In the genomic region with DNA sequence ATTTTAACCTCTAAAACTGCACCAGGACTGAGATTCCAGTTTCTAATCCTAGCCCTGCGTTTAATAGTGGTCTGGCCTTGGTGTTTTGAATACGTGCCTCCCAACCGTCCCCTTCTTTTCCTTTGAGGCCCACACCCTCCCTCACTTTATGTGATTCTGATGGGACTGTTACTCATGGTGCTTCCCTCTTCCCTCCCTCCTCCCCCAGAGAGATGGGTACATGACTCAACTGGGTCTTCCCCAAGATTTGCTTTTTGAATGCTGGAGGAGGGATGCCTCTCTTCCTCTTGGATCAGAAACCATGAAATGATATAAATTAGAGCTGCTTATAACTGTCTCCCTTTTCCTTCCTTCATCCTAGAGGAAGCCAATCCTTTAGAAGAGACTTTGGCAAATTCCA, we compare ENCODE assay signal across 2 cellular contexts.
TF ChIP-seq lines count a peak whose summit lies in the region.

No MANE protein-coding gene starts in this region.

TF ChIP-seq in HEK293, 187 proteins besides CTCF, POLR2A, EP300 and RAD21 (continued from another document):
- TF ChIP-seq, protein P1, sequence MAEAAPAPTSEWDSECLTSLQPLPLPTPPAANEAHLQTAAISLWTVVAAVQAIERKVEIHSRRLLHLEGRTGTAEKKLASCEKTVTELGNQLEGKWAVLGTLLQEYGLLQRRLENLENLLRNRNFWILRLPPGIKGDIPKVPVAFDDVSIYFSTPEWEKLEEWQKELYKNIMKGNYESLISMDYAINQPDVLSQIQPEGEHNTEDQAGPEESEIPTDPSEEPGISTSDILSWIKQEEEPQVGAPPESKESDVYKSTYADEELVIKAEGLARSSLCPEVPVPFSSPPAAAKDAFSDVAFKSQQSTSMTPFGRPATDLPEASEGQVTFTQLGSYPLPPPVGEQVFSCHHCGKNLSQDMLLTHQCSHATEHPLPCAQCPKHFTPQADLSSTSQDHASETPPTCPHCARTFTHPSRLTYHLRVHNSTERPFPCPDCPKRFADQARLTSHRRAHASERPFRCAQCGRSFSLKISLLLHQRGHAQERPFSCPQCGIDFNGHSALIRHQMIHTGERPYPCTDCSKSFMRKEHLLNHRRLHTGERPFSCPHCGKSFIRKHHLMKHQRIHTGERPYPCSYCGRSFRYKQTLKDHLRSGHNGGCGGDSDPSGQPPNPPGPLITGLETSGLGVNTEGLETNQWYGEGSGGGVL (tag by site-specific recombination; IDR thresholded peaks at IDR 0.05), result peak; percentile 50; the same call in 1 of the 2 replicates

TF ChIP-seq in HepG2, 621 proteins besides CTCF, POLR2A, EP300 and RAD21 (continued from another document):
- TF ChIP-seq CAMTA2 (CRISPR knock-in tag; IDR thresholded peaks at IDR 0.05; ENCODE audit: borderline replicate concordance) (no peak), FOXA1 (IDR thresholded peaks at IDR 0.05) (no peak), FOXA1 (CRISPR knock-in tag; IDR thresholded peaks at IDR 0.05) (no peak), EEA1 (CRISPR knock-in tag; IDR thresholded peaks at IDR 0.05; ENCODE audit: borderline replicate concordance) (no peak), ZSCAN25 (CRISPR knock-in tag; IDR thresholded peaks at IDR 0.05) (no peak), ZNF747 (CRISPR knock-in tag; IDR thresholded peaks at IDR 0.05; ENCODE audit: borderline replicate concordance) (no peak)
- TF ChIP-seq, protein P2, sequence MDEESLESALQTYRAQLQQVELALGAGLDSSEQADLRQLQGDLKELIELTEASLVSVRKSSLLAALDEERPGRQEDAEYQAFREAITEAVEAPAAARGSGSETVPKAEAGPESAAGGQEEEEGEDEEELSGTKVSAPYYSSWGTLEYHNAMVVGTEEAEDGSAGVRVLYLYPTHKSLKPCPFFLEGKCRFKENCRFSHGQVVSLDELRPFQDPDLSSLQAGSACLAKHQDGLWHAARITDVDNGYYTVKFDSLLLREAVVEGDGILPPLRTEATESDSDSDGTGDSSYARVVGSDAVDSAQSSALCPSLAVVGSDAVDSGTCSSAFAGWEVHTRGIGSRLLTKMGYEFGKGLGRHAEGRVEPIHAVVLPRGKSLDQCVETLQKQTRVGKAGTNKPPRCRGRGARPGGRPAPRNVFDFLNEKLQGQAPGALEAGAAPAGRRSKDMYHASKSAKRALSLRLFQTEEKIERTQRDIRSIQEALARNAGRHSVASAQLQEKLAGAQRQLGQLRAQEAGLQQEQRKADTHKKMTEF (CRISPR knock-in tag; IDR thresholded peaks at IDR 0.05), result no peak
TF ChIP-seq in HepG2: peak in this region for 0.
